In the genomic region with DNA sequence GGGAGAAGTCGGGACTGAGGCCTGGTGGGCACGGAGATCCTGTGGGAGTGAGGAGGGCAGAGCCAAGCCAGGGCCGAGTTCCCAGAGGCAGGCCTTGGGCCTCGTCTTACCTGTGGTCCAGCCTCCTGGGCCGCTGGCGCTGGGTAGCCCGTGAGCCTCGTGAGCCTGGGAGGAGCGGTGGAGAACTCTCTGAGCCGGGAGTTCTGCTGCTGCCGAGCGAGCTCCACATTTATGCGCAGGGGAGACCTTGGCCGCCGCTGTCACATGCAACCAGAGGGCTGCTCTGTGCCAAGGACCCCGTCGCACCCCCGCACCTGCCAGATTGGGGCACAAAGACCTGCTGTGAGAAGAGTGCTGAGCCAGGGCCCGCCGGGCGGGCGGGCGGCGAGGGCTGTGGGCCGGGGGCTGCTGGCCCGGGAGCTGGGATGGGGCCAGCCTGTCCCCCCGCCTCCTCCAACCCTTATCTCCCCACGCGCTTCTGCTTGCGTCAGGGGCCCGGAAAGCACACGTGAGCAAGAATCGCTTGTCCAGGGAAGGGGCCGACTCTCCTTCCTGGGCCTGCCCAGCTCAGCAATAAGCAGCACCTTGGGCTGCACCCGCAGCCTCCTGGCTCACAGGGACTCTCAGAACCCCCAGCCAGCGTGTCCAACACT, we compare ENCODE assay signal across 1 cellular context.
TF ChIP-seq lines count a peak whose summit lies in the region.

No MANE protein-coding gene starts in this region.

TF ChIP-seq in H1, 55 proteins besides CTCF, POLR2A, EP300 and RAD21:
- no peak for TF ChIP-seq JUND (IDR thresholded peaks at IDR 0.05; ENCODE audit: low read length)
- TF ChIP-seq, protein P1, sequence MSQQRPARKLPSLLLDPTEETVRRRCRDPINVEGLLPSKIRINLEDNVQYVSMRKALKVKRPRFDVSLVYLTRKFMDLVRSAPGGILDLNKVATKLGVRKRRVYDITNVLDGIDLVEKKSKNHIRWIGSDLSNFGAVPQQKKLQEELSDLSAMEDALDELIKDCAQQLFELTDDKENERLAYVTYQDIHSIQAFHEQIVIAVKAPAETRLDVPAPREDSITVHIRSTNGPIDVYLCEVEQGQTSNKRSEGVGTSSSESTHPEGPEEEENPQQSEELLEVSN (IDR thresholded peaks at IDR 0.05), result 0 out of 2 replicates have a peak, but pooled peaks have one; percentile 0
- no peak for TF ChIP-seq NANOG (IDR thresholded peaks at IDR 0.05; ENCODE audit: insufficient read depth, low read depth, low read length, poor library complexity, severe bottlenecking)
